In genomic region chr4:38523054-38523453, GRCh38 we compare ENCODE assay signal across 13 cellular contexts.
DNase-seq lines count a peak whose midpoint lies in the region; ATAC-seq and TF ChIP-seq lines count a peak whose summit lies in the region.
"Had no signal": no experiment of that assay in that cellular context is flagged by ENCODE, and none has a peak within 500 bp of the region (broad histone marks: within the 10 kb centered on the region; RNA-seq: fewer than 3 reads in every experiment).

No MANE protein-coding gene starts in this region.

- no peak overlapping the region for H4K8ac ChIP-seq in neuronal stem cell (ENCODE audit: low read depth, low read length)

- H3K27ac ChIP-seq in left lung (peak overlapping the region in 1 of 2 donors; percentile 78), neuronal stem cell (replicated peaks; ENCODE audit: low read length) (no peak overlapping the region)
- H3K27ac ChIP-seq: RWPE1 had no signal

- H3K18ac ChIP-seq in neuronal stem cell (ENCODE audit: low read length): no peak overlapping the region

- no peak overlapping the region for H3K4ac ChIP-seq in neuronal stem cell (ENCODE audit: low read length)

- no peak overlapping the region for H2BK12ac ChIP-seq in neuronal stem cell (ENCODE audit: low read length)

- no peak overlapping the region for H2AK5ac ChIP-seq in neuronal stem cell (ENCODE audit: low read depth, low read length)

- H3K4me2 ChIP-seq in neuronal stem cell (ENCODE audit: insufficient read depth, low read length, poor library complexity, severe bottlenecking): no peak overlapping the region

- no peak overlapping the region for H3K4me3 ChIP-seq in left lung
- H3K4me3 ChIP-seq in neuronal stem cell (ENCODE audit: low read length in 2 of 2): peak overlapping the region in 1 of 2 donors; percentile 54

- ATAC-seq in left cardiac atrium: peak; percentile 38 to 63
- ATAC-seq in left lung: peak; percentile 52

- H4K91ac ChIP-seq in neuronal stem cell (ENCODE audit: low read depth, low read length, poor library complexity): no peak overlapping the region

- H3K4me1 ChIP-seq in left lung: peaks cover 4 to 14% of the 10 kb centered on the region in 2 donors
- no peaks in the 10 kb centered on the region for H3K4me1 ChIP-seq in neuronal stem cell (ENCODE audit: control insufficient read depth in 2 of 2, insufficient read depth in 1 of 2, low read depth in 1 of 2, low read length in 2 of 2)

- H3K23ac ChIP-seq in neuronal stem cell (ENCODE audit: low read depth, low read length, poor library complexity): no peak overlapping the region

- H3K36me3 ChIP-seq in left lung (no peaks in the 10 kb centered on the region), neuronal stem cell (replicated peaks in 1 of 2; ENCODE audit: control insufficient read depth in 2 of 2, insufficient read depth in 2 of 2, low read length in 2 of 2) (no peaks in the 10 kb centered on the region)

- H3K79me1 ChIP-seq in neuronal stem cell (ENCODE audit: low read depth, low read length): no peaks in the 10 kb centered on the region

- no peak overlapping the region for H2BK15ac ChIP-seq in neuronal stem cell (ENCODE audit: low read length)

- H3K27me3 ChIP-seq in left lung (no peaks in the 10 kb centered on the region), neuronal stem cell (ENCODE audit: control insufficient read depth in 3 of 3, insufficient read depth in 3 of 3, low read depth in 1 of 3, low read length in 3 of 3) (no peaks in the 10 kb centered on the region)

- WGBS in neuronal stem cell (ENCODE audit: extremely low coverage in 2 of 2, insufficient read length in 2 of 2, insufficient replicate concordance in 1 of 2), 2 donors: no CpG with 5 or more reads among the region's 5 CpGs

- H3K9me3 ChIP-seq in left lung (no peaks in the 10 kb centered on the region), neuronal stem cell (replicated peaks in 1 of 2; ENCODE audit: control insufficient read depth in 2 of 2, insufficient read depth in 1 of 2, low read depth in 1 of 2, low read length in 2 of 2) (peaks cover 0 to 7% of the 10 kb centered on the region in 2 donors)

- no peak overlapping the region for H2BK5ac ChIP-seq in neuronal stem cell (ENCODE audit: low read length)

- intact Hi-C loops in left cardiac atrium (cut with DNase I): no loop called here
- intact Hi-C loops in cardiac septum (cut with DNase I): no loop called here
- intact Hi-C loops in left lung (cut with DNase I): no loop called here

- H2BK120ac ChIP-seq in neuronal stem cell (ENCODE audit: low read depth, low read length): no peak overlapping the region

- no peak for DNase-seq in left cardiac atrium
- no peak for DNase-seq in cardiac septum (ENCODE audit: low spot score)
- DNase-seq in RPMI8226: peak; percentile 38
- no peak for DNase-seq in left lung
- DNase-seq in activated naive CD4-positive, alpha-beta T cell (lab: John Stamatoyannopoulos, UW): no peak
- DNase-seq in neuronal stem cell (ENCODE audit: low spot score): no peak
- no peak for DNase-seq in amygdala (lab: John Stamatoyannopoulos, UW)
- no peak for DNase-seq in stimulated activated CD4-positive, alpha-beta T cell treated with anti-CD3 and anti-CD28 coated beads, Interleukin-4, amount 100 ng/mL, for 4 hours
- DNase-seq: DND-41, NCI-H1436, NCI-H2029 treated with DMSO at 0.1 percent for 48 hours, NCI-H510A treated with DMSO at 0.1 percent for 48 hours had no signal

- no peak for TF ChIP-seq CTCF in left lung (IDR thresholded peaks at IDR 0.05)

- no peak overlapping the region for H2AFZ ChIP-seq in neuronal stem cell (ENCODE audit: low read length)

- no peak overlapping the region for H3K14ac ChIP-seq in neuronal stem cell (ENCODE audit: low read length)

- H3K9ac ChIP-seq in neuronal stem cell (ENCODE audit: low read depth, low read length, poor library complexity): no peak overlapping the region
